Comparison of ENCODE assay signal across 9 cellular contexts in the genomic region with DNA sequence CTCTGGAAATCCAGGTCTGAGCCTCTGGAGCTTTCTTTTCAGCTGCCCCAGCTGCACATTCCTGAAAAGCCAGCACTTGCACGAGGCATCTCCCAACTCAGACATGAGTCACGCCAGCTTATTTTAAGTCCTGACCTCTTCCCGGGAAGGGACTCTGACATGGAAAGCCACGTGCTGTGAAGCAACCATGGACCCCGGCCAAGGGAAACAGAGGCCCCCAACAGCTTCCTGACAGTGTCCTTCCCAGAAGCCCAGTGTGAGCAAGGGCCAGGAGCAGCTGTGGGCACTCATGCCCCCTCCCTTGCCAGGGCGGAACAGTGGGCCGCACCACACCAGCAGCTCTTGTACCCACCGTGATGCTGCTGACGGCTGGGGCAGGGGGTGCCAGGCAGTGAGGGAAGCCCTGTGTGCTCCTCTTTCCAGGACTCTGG.
A peak's percentile ranks its signal among the peaks of the same experiment; 100 is the strongest.
DNase-seq lines count a peak whose midpoint lies in the region; ATAC-seq and TF ChIP-seq lines count a peak whose summit lies in the region.
"Had no signal": no experiment of that assay in that cellular context is flagged by ENCODE, and none has a peak within 500 bp of the region (broad histone marks: within the 10 kb centered on the region; RNA-seq: fewer than 3 reads in every experiment).

No MANE protein-coding gene starts in this region.

- TF ChIP-seq POLR2A in gastroesophageal sphincter (IDR thresholded peaks at IDR 0.05) = no peak

- DNase-seq in AG09319 (ENCODE audit: extremely low read depth, low read depth) (peak; percentile 74), T1000 (lab: John Stamatoyannopoulos, UW) (peak; percentile 54), omental fat pad (ENCODE audit: low spot score) (peak; percentile 53), NCI-H1930 (lab: John Stamatoyannopoulos, UW) (no peak), HuH-7 (ENCODE audit: low spot score) (no peak), NK-92 (lab: John Stamatoyannopoulos, UW; ENCODE audit: unreplicated experiment) (no peak)
- DNase-seq: activated naive CD8-positive, alpha-beta T cell treated with anti-CD3 and anti-CD28 coated beads for 36 hours had no signal

- no peak for TF ChIP-seq EP300 in gastroesophageal sphincter (IDR thresholded peaks at IDR 0.05)

- WGBS in gastroesophageal sphincter (ENCODE audit: low coverage in 1 of 2), 2 donors = no CpG with 5 or more reads among the region's 9 CpGs

- H3K36me3 ChIP-seq in gastroesophageal sphincter = no peaks in the 10 kb centered on the region

- TF ChIP-seq CTCF in AG09319 (IDR thresholded peaks at IDR 0.05; ENCODE audit: low read depth, low read length) (no peak), gastroesophageal sphincter (IDR thresholded peaks at IDR 0.05) (no peak), omental fat pad (IDR thresholded peaks at IDR 0.05) (no peak)

- H3K27me3 ChIP-seq in gastroesophageal sphincter = no peaks in the 10 kb centered on the region

- ATAC-seq in gastroesophageal sphincter = peak; percentile 85
- ATAC-seq in omental fat pad (ENCODE audit: low FRiP score) = peak; percentile 57
- no peak for ATAC-seq in HG03039 (IDR thresholded peaks at IDR 0.05; ENCODE audit: unreplicated experiment)

- no peaks in the 10 kb centered on the region for H3K9me3 ChIP-seq in gastroesophageal sphincter

- H3K27ac ChIP-seq in gastroesophageal sphincter = peak overlapping the region in 3 of 4 donors; percentile 44 to 74 (median 61)

- H3K4me3 ChIP-seq in gastroesophageal sphincter = no peak overlapping the region

- peaks cover 2 to 14% (median 8%) of the 10 kb centered on the region in 3 donors for H3K4me1 ChIP-seq in gastroesophageal sphincter

Comparison
In these comparisons a context has a peak if more than half of its experiments do, and no peak if none do; other contexts are left out.
1. DNase-seq: peak in AG09319 (single experiment), T1000 (single experiment) and omental fat pad (single experiment); none in NCI-H1930 (0 of 2), HuH-7 (single experiment) and NK-92 (single experiment).